In genomic region chr4:164350086-164350485, GRCh38 we compare ENCODE assay signal across 19 cellular contexts.
A peak's percentile ranks its signal among the peaks of the same experiment; 100 is the strongest.
DNase-seq lines count a peak whose midpoint lies in the region; ATAC-seq and TF ChIP-seq lines count a peak whose summit lies in the region.
"Had no signal": no experiment of that assay in that cellular context is flagged by ENCODE, and none has a peak within 500 bp of the region (broad histone marks: within the 10 kb centered on the region; RNA-seq: fewer than 3 reads in every experiment).

No MANE protein-coding gene starts in this region.

- H3K9me3 Mint-ChIP-seq in Caco-2 (ENCODE audit: unreplicated experiment) (no peaks in the 10 kb centered on the region), WTC11 (no peaks in the 10 kb centered on the region; the same call in 1 of the 2 replicates)
- H3K9me3 Mint-ChIP-seq in naive thymus-derived CD8-positive, alpha-beta T cell, result peaks cover 0 to 3% (median 0%) of the 10 kb centered on the region in 9 donors
- H3K9me3 Mint-ChIP-seq: H9 had no signal

- H3K27ac Mint-ChIP-seq in Caco-2 (ENCODE audit: unreplicated experiment), result no peak overlapping the region
- H3K27ac Mint-ChIP-seq in WTC11, result no peak overlapping the region
- H3K27ac Mint-ChIP-seq in naive thymus-derived CD8-positive, alpha-beta T cell, result no peak overlapping the region
- H3K27ac Mint-ChIP-seq: CD8-positive, alpha-beta memory T cell had no signal

- no peaks in the 10 kb centered on the region for H3K36me3 ChIP-seq in Caco-2 (ENCODE audit: control insufficient read depth, insufficient read depth, low read length)
- H3K36me3 ChIP-seq: Peyer's patch had no signal

- H3K4me1 Mint-ChIP-seq in Caco-2 (ENCODE audit: low read depth, unreplicated experiment) (no peaks in the 10 kb centered on the region), WTC11 (peaks cover 4% of the 10 kb centered on the region)
- no peaks in the 10 kb centered on the region for H3K4me1 Mint-ChIP-seq in naive thymus-derived CD8-positive, alpha-beta T cell
- H3K4me1 Mint-ChIP-seq: CD8-positive, alpha-beta memory T cell; H9 had no signal

- POLR2A ChIA-PET in Caco-2 (lab: Charles Lee), result no interaction called here
- POLR2A ChIA-PET in WTC11 (lab: Charles Lee), result no interaction called here
- POLR2A ChIA-PET in naive thymus-derived CD8-positive, alpha-beta T cell (lab: Charles Lee), result no interaction called here

- H3K4me3 Mint-ChIP-seq in Caco-2 (ENCODE audit: unreplicated experiment) (peak overlapping the region; percentile 45), WTC11 (0 out of 2 replicates have a peak overlapping the region, but pooled peaks have one; percentile 18)
- H3K4me3 Mint-ChIP-seq in naive thymus-derived CD8-positive, alpha-beta T cell, result no peak overlapping the region
- H3K4me3 Mint-ChIP-seq: CD8-positive, alpha-beta memory T cell; H9 had no signal

- H3K9me3 ChIP-seq in Caco-2, result no peaks in the 10 kb centered on the region
- H3K9me3 ChIP-seq: Peyer's patch had no signal

- DNase-seq in Caco-2, result no peak
- DNase-seq in LNCaP clone FGC (ENCODE audit: low read depth), result no peak
- DNase-seq in WTC11 (ENCODE audit: low spot score), result no peak
- peak; percentile 1 for DNase-seq in fibroblast of mammary gland (ENCODE audit: low read depth)
- no peak for DNase-seq in naive thymus-derived CD8-positive, alpha-beta T cell
- DNase-seq: ACHN; C1 segment of cervical spinal cord; CD8-positive, alpha-beta memory T cell; H9; NCI-H1417; NCI-H187 treated with DMSO at 0.1 percent for 48 hours; NCI-H345; NCI-H526; Peyer's patch; Right ventricle myocardium superior; SW 1271 had no signal

- intact Hi-C loops in Caco-2 (cut with micrococcal nuclease; ENCODE audit: unreplicated experiment), result no loop called here

- ATAC-seq in WTC11 (no peak), HG02970 (IDR thresholded peaks at IDR 0.05; ENCODE audit: low FRiP score, unreplicated experiment) (no peak), HG03432 (IDR thresholded peaks at IDR 0.05; ENCODE audit: unreplicated experiment) (no peak)
- ATAC-seq in naive thymus-derived CD8-positive, alpha-beta T cell, result no peak
- ATAC-seq: K562 had no signal

- H3K4me3 ChIP-seq in Caco-2 (ENCODE audit: low read depth, low read length), result no peak overlapping the region
- peak overlapping the region; percentile 61 for H3K4me3 ChIP-seq in LNCaP clone FGC (ENCODE audit: low read depth, low read length)
- no peak overlapping the region for H3K4me3 ChIP-seq in fibroblast of mammary gland (ENCODE audit: control insufficient read depth, low read depth, low read length)
- H3K4me3 ChIP-seq: K562, Peyer's patch had no signal

- H3K36me3 Mint-ChIP-seq in Caco-2 (ENCODE audit: insufficient read depth, unreplicated experiment) (no peaks in the 10 kb centered on the region), WTC11 (no peaks in the 10 kb centered on the region)
- peaks cover 0 to 1% (median 0%) of the 10 kb centered on the region in 3 donors for H3K36me3 Mint-ChIP-seq in naive thymus-derived CD8-positive, alpha-beta T cell
- H3K36me3 Mint-ChIP-seq: CD8-positive, alpha-beta memory T cell had no signal

- H3K27me3 Mint-ChIP-seq in Caco-2 (ENCODE audit: insufficient read depth, unreplicated experiment) (no peaks in the 10 kb centered on the region), WTC11 (ENCODE audit: low read depth) (no peaks in the 10 kb centered on the region; the same call in 1 of the 2 replicates)
- H3K27me3 Mint-ChIP-seq in naive thymus-derived CD8-positive, alpha-beta T cell, result peaks cover 0 to 2% (median 0%) of the 10 kb centered on the region in 5 donors
- H3K27me3 Mint-ChIP-seq: CD8-positive, alpha-beta memory T cell had no signal

- BruUV-seq in Caco-2 (replicated peaks; lab: Mats Ljungman, UMichigan), result TSS peak; percentile 16

- CTCF ChIA-PET in Caco-2 (lab: Charles Lee) (no interaction called here), WTC11 (lab: Charles Lee) (no interaction called here)

- H3K27me3 ChIP-seq in Caco-2 (replicated peaks; ENCODE audit: control insufficient read depth, insufficient read depth, low read length), result no peaks in the 10 kb centered on the region
- H3K27me3 ChIP-seq: Peyer's patch had no signal

- TF ChIP-seq CTCF in Caco-2 (IDR thresholded peaks at IDR 0.05; ENCODE audit: insufficient read depth in 1 of 2, low read depth in 1 of 2, low read length in 1 of 2, severe bottlenecking in 1 of 2, unreplicated experiment in 1 of 2), result no peak
- TF ChIP-seq CTCF in LNCaP clone FGC (IDR thresholded peaks at IDR 0.05; ENCODE audit: control insufficient read depth, extremely low read depth, insufficient read depth), result no peak
- TF ChIP-seq CTCF in WTC11 (IDR thresholded peaks at IDR 0.05), result no peak
- no peak for TF ChIP-seq CTCF in fibroblast of mammary gland (conservative IDR thresholded peaks at IDR 0.05; ENCODE audit: control insufficient read depth, insufficient read depth, low read depth, low read length)

- H3K4me1 ChIP-seq in Caco-2, result no peaks in the 10 kb centered on the region
- H3K4me1 ChIP-seq: Peyer's patch had no signal

TF ChIP-seq in WTC11, 78 proteins besides CTCF, POLR2A, EP300 and RAD21:
- TF ChIP-seq ZNF219 (CRISPR knock-in tag; IDR thresholded peaks at IDR 0.05; ENCODE audit: borderline replicate concordance) (no peak), SMAD4 (CRISPR knock-in tag; IDR thresholded peaks at IDR 0.05) (no peak), USF2 (CRISPR knock-in tag; IDR thresholded peaks at IDR 0.05) (no peak), CDX4 (CRISPR knock-in tag; IDR thresholded peaks at IDR 0.05; ENCODE audit: borderline replicate concordance) (no peak), NR2C2 (CRISPR knock-in tag; IDR thresholded peaks at IDR 0.05) (no peak), ATF2 (CRISPR knock-in tag; IDR thresholded peaks at IDR 0.05; ENCODE audit: borderline replicate concordance, low read depth) (no peak), STAT6 (CRISPR knock-in tag; conservative IDR thresholded peaks at IDR 0.05; ENCODE audit: low read depth) (no peak)

Comparison
In these comparisons a context has a peak if more than half of its experiments do, and no peak if none do; other contexts are left out.
1. H3K4me3 Mint-ChIP-seq: peak in Caco-2 (single experiment) and WTC11 (single experiment); none in naive thymus-derived CD8-positive, alpha-beta T cell (0 of 10).